Comparison of ENCODE assay signal across 1 cellular context in the genomic region with DNA sequence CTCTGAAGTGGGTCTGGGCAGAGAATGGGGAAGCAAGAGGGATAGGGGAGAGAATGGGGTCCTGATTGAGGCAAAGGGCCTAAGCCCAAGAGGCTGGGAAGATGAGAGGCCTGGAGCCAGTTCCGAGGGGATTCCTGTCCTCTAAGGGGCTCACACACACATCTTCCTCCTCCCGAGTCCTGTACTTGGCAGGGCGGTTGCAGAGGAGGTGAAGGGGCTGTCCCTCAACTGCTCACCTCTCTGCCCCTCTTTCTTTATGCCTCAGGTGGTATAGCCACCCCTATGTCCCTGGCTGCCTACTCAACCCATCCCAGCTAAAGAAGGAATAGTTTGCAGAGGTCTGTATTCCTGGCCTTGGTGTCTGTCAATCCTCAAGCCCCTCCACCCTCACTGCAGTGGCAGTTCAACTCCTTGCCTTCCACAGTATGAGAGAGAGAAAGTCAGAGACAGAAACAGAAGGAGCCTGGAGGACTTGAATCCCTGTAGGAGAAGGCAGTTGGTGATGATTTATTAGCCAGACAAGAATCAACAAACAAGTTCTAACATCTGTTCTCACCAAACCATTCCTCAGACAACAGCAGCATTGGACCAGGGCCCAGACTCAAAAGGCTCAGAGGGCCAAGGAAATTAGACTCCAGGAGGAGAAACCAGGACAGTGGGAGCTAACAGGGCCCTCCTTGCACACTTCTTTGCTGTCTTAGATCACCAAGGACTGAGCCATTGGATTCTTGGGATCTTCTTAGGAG.
TF ChIP-seq lines count a peak whose summit lies in the region.

No MANE protein-coding gene starts in this region.

TF ChIP-seq in endothelial cell of umbilical vein, 7 proteins besides CTCF, POLR2A, EP300 and RAD21 (continued from another document):
- TF ChIP-seq FOS (IDR thresholded peaks at IDR 0.05; ENCODE audit: borderline replicate concordance, insufficient read depth, low read length) (no peak), JUN (IDR thresholded peaks at IDR 0.05; ENCODE audit: borderline replicate concordance, insufficient read depth, insufficient read length, low read depth) (no peak)
